ENCODE assay signal across 8 cellular contexts in the genomic region with DNA sequence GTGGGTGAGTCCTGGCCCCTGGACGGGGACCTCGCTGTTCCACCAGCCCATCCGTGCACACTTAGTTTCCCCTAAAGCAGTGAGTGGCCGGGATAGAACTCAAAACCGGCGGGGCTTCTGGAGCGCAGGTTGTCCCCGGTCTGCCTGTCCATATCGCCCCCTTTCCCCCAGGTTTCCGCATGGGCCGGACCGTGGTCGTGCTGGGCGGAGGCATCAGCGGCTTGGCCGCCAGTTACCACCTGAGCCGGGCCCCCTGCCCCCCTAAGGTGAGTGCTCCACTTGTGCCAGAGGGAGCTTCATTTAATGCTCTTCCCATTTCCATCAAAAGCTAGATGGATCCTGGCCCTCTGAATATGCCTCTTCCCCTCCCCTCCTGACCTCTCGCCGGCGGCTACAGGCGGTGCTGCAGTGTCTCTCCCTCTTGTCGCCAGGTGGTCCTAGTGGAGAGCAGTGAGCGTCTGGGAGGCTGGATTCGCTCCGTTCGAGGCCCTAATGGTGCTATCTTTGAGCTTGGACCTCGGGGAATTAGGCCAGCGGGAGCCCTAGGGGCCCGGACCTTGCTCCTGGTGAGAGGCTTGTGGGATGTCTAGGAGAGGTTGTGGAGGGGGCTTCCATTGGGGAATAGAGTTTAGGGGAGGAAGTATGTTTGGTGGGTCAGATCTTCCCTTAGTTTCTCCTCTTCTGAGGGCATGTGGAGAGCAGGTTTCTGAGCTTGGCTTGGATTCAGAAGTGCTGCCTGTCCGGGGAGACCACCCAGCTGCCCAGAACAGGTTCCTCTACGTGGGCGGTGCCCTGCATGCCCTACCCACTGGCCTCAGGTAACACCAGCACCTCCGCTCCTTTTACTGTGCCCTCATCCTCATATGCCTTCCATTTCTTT. TPM values are rescaled to one million over a fixed set of nuclear protein-coding genes. Genes with fewer than 3 reads are reported as not detected.
DNase-seq lines count a peak whose midpoint lies in the region; ATAC-seq and TF ChIP-seq lines count a peak whose summit lies in the region.

No MANE protein-coding gene starts in this region.

- no peaks in the 10 kb centered on the region for H3K9me3 ChIP-seq in adrenal gland (replicated peaks in 1 of 3)
- no peaks in the 10 kb centered on the region for H3K9me3 ChIP-seq in stomach

- no peak for DNase-seq in activated CD4-positive, alpha-beta T cell treated with anti-CD3 and anti-CD28 coated beads, Interleukin-2, amount 10 ng/mL, durations not matched to agents 24 days and 14 days
- no peak for DNase-seq in activated CD4-positive, alpha-beta T cell treated with anti-CD3 and anti-CD28 coated beads for 1 hour
- DNase-seq in LNCaP clone FGC (ENCODE audit: low read depth) (no peak), adrenal gland (no peak), iPS-NIHi11 (ENCODE audit: low spot score) (peak; percentile 38), stomach (no peak)

- peak overlapping the region; percentile 83 for H3K4me3 Mint-ChIP-seq in activated CD4-positive, alpha-beta T cell treated with anti-CD3 and anti-CD28 coated beads, Interleukin-2, amount 10 ng/mL, durations not matched to agents 24 days and 14 days

- H3K27me3 Mint-ChIP-seq in activated CD4-positive, alpha-beta T cell treated with anti-CD3 and anti-CD28 coated beads, Interleukin-2, amount 10 ng/mL, durations not matched to agents 24 days and 14 days, result no peaks in the 10 kb centered on the region

- H3K27me3 ChIP-seq in adrenal gland (no peaks in the 10 kb centered on the region), stomach (no peaks in the 10 kb centered on the region)

- H3K36me3 Mint-ChIP-seq in activated CD4-positive, alpha-beta T cell treated with anti-CD3 and anti-CD28 coated beads, Interleukin-2, amount 10 ng/mL, durations not matched to agents 24 days and 14 days (ENCODE audit: low read depth), result peaks cover 49% of the 10 kb centered on the region

- TF ChIP-seq POLR2A in adrenal gland (IDR thresholded peaks at IDR 0.05), result no peak
- no peak for TF ChIP-seq POLR2A in stomach (IDR thresholded peaks at IDR 0.05)

- WGBS in adrenal gland, 4 donors, result 8 to 12% (median 9%) methylated on average over 26 to 33 of the region's 33 CpGs
- WGBS in stomach, 5 donors, result 4 to 9% (median 4%) methylated on average over 27 to 33 of the region's 33 CpGs

- H3K9me3 Mint-ChIP-seq in activated CD4-positive, alpha-beta T cell treated with anti-CD3 and anti-CD28 coated beads, Interleukin-2, amount 10 ng/mL, durations not matched to agents 24 days and 14 days, result no peaks in the 10 kb centered on the region

- TF ChIP-seq EP300 in stomach (IDR thresholded peaks at IDR 0.05), result no peak

- peaks cover 12 to 20% of the 10 kb centered on the region in 2 donors for H3K4me1 ChIP-seq in adrenal gland (replicated peaks in 1 of 2)
- peaks cover 13 to 52% (median 42%) of the 10 kb centered on the region in 4 donors for H3K4me1 ChIP-seq in stomach

- H3K4me1 Mint-ChIP-seq in activated CD4-positive, alpha-beta T cell treated with anti-CD3 and anti-CD28 coated beads, Interleukin-2, amount 10 ng/mL, durations not matched to agents 24 days and 14 days, result peaks cover 39% of the 10 kb centered on the region

- ATAC-seq in HG03520 (IDR thresholded peaks at IDR 0.05; ENCODE audit: unreplicated experiment), result no peak
- ATAC-seq in esophagus mucosa, result no peak

- intact Hi-C loops in activated CD4-positive, alpha-beta T cell treated with anti-CD3 and anti-CD28 coated beads, Interleukin-2, amount 10 ng/mL, durations not matched to agents 24 days and 14 days (cut with micrococcal nuclease), result loop anchor here (1.0 to 2.0 kb wide), 4 partner anchors 10 to 35 kb away; a partner anchor contains a TSS
- intact Hi-C loops in adrenal gland (cut with DNase I) (no loop called here), stomach (cut with DNase I; ENCODE audit: low total_unique reads) (no loop called here)

- peak overlapping the region; percentile 98 for H3K27ac Mint-ChIP-seq in activated CD4-positive, alpha-beta T cell treated with anti-CD3 and anti-CD28 coated beads, Interleukin-2, amount 10 ng/mL, durations not matched to agents 24 days and 14 days

- peak overlapping the region; percentile 89 for H3K4me3 ChIP-seq in LNCaP clone FGC (ENCODE audit: low read depth, low read length)
- peak overlapping the region in 3 of 4 donors; percentile 54 to 80 (median 56) for H3K4me3 ChIP-seq in adrenal gland
- H3K4me3 ChIP-seq in stomach, result peak overlapping the region; percentile 62 to 96 (median 85)

- TF ChIP-seq CTCF in LNCaP clone FGC (IDR thresholded peaks at IDR 0.05; ENCODE audit: control insufficient read depth, extremely low read depth, insufficient read depth) (no peak), adrenal gland (IDR thresholded peaks at IDR 0.05) (no peak), stomach (IDR thresholded peaks at IDR 0.05) (no peak)

- peaks cover 0 to 58% of the 10 kb centered on the region in 2 donors for H3K36me3 ChIP-seq in adrenal gland (replicated peaks in 1 of 2)
- H3K36me3 ChIP-seq in stomach, result peaks cover 24 to 76% (median 64%) of the 10 kb centered on the region in 4 donors

- peak overlapping the region in 3 of 5 donors; percentile 32 to 81 (median 77) for H3K27ac ChIP-seq in adrenal gland
- peak overlapping the region; percentile 70 to 91 (median 87) for H3K27ac ChIP-seq in stomach

RNA-seq across cellular contexts. Expression of a gene that starts 0.7 kb away (rescaled TPM):
- 28.6 and 31.1 TPM in 2 replicates for total RNA-seq in activated CD4-positive, alpha-beta T cell treated with anti-CD3 and anti-CD28 coated beads, Interleukin-2, amount 10 ng/mL, durations not matched to agents 24 days and 14 days
- 10 to 100 TPM; 19.4 to 56.2 (median 33.3) TPM for total RNA-seq in adrenal gland
- polyA plus RNA-seq in adrenal gland, result 100 to 1,000 TPM in 2 of 3 donors, 10 to 100 TPM in 1; 13.2 to 268 (median 150) TPM
- total RNA-seq in stomach, result 10 to 100 TPM in 4 of 5 donors, 1 to 10 TPM in 1; 9.5 to 52.7 (median 44.9) TPM
- 10 to 100 TPM; 16.8 to 32.0 (median 31.6) TPM for polyA plus RNA-seq in stomach
- 10.4 TPM for total RNA-seq in esophagus mucosa

RNA-seq across cellular contexts. Expression of a gene that starts 7.6 kb away (rescaled TPM):
- 32.7 and 34.7 TPM in 2 replicates for total RNA-seq in activated CD4-positive, alpha-beta T cell treated with anti-CD3 and anti-CD28 coated beads, Interleukin-2, amount 10 ng/mL, durations not matched to agents 24 days and 14 days
- total RNA-seq in adrenal gland (10 to 100 TPM; 14.0 to 44.0 (median 28.2) TPM), stomach (10 to 100 TPM; 13.6 to 35.3 (median 22.9) TPM), esophagus mucosa (15.6 TPM)
- polyA plus RNA-seq in adrenal gland (10 to 100 TPM; 19.3 to 44.9 (median 41.5) TPM), stomach (10 to 100 TPM; 16.2 to 23.2 (median 16.9) TPM)

RNA-seq across cellular contexts. Expression of a gene that starts 10.4 kb away (rescaled TPM):
- 65.1 and 69.9 TPM in 2 replicates for total RNA-seq in activated CD4-positive, alpha-beta T cell treated with anti-CD3 and anti-CD28 coated beads, Interleukin-2, amount 10 ng/mL, durations not matched to agents 24 days and 14 days
- total RNA-seq in adrenal gland (10 to 100 TPM; 25.8 to 34.2 (median 29.8) TPM), stomach (10 to 100 TPM; 12.2 to 25.8 (median 17.3) TPM), esophagus mucosa (17.7 TPM)
- polyA plus RNA-seq in adrenal gland (10 to 100 TPM; 21.9 to 35.9 (median 26.6) TPM), stomach (10 to 100 TPM; 17.5 to 21.7 (median 18.8) TPM)

RNA-seq across cellular contexts. Expression of a gene that starts 13.1 kb away (rescaled TPM):
- total RNA-seq in activated CD4-positive, alpha-beta T cell treated with anti-CD3 and anti-CD28 coated beads, Interleukin-2, amount 10 ng/mL, durations not matched to agents 24 days and 14 days, result 84.2 and 86.6 TPM in 2 replicates
- total RNA-seq in adrenal gland, result 100 to 1,000 TPM in 5 of 8 donors, 10 to 100 TPM in 3; 59.0 to 127 (median 103) TPM
- 100 to 1,000 TPM; 121 to 166 (median 126) TPM for polyA plus RNA-seq in adrenal gland
- total RNA-seq in stomach, result 10 to 100 TPM in 4 of 5 donors, not detected in 1; 21.9 to 95.1 (median 33.6) TPM
- polyA plus RNA-seq in stomach, result 100 to 1,000 TPM; 163 to 206 (median 203) TPM
- 76.7 TPM for total RNA-seq in esophagus mucosa

RNA-seq across cellular contexts. Expression of a gene that starts 31.9 kb away (rescaled TPM):
- 0.33 and 0.66 TPM in 2 replicates for total RNA-seq in activated CD4-positive, alpha-beta T cell treated with anti-CD3 and anti-CD28 coated beads, Interleukin-2, amount 10 ng/mL, durations not matched to agents 24 days and 14 days
- total RNA-seq in adrenal gland (10 to 100 TPM in 6 of 8 donors, 1 to 10 TPM in 2; 1.1 to 29.2 (median 10.8) TPM), stomach (10 to 100 TPM in 2 of 5 donors, 1 to 10 TPM in 2, under 1 TPM in 1; 0.89 to 20.6 (median 2.8) TPM), esophagus mucosa (1.3 TPM)
- polyA plus RNA-seq in adrenal gland (10 to 100 TPM in 1 of 3 donors, 1 to 10 TPM in 2; 1.7 to 16.1 (median 9.3) TPM), stomach (1 to 10 TPM; 1.1 to 4.2 (median 1.4) TPM)
